In the genomic region with DNA sequence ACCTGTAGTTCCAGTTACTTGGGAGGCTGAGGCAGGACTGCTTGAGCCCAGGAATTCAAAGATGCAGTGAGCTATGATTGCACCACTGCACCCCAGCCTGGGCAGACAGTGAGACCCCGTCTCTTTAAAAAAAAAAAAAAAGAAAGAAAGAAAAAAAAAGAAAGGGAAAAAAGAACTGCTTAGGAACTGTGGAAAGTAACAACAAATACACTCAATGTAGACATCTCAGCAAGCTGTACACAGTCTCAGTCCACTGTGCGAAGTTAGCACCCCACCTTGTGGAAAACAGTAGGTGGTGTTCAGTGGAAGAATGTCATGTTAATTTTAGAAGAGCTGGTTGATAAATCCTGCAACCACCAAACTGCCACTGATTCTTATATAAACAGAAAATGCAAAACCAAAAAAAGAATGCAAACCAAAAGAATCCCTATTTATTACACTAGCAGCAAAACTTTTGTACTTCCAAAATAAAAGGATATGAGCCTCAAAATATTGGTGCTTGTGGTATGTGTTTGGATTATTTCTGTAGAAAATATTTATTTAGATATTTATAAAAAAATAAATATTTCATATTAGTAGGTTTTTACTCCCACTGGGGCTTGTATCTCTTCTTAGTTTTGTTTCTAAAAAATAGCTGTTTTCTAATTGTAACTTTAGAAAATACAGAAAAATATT, we compare ENCODE assay signal across 8 cellular contexts.
DNase-seq lines count a peak whose midpoint lies in the region; ATAC-seq lines count a peak whose summit lies in the region.

No MANE protein-coding gene starts in this region.

- H3K9me3 Mint-ChIP-seq in stimulated activated naive B cell treated with anti-CD40 and anti-IgM and Interleukin-4, amounts not matched to agents 10 μg/mL and 1 μg/mL and 100 μg/mL, for 72 hours: no peaks in the 10 kb centered on the region

- peaks cover 0 to 3% of the 10 kb centered on the region in 2 donors for H3K36me3 Mint-ChIP-seq in stimulated activated naive B cell treated with anti-CD40 and anti-IgM and Interleukin-4, amounts not matched to agents 10 μg/mL and 1 μg/mL and 100 μg/mL, for 72 hours

- H3K4me1 Mint-ChIP-seq in stimulated activated naive B cell treated with anti-CD40 and anti-IgM and Interleukin-4, amounts not matched to agents 10 μg/mL and 1 μg/mL and 100 μg/mL, for 72 hours: no peaks in the 10 kb centered on the region

- H3K4me3 Mint-ChIP-seq in stimulated activated naive B cell treated with anti-CD40 and anti-IgM and Interleukin-4, amounts not matched to agents 10 μg/mL and 1 μg/mL and 100 μg/mL, for 72 hours: no peak overlapping the region

- H3K27ac Mint-ChIP-seq in stimulated activated naive B cell treated with anti-CD40 and anti-IgM and Interleukin-4, amounts not matched to agents 10 μg/mL and 1 μg/mL and 100 μg/mL, for 72 hours: no peak overlapping the region

- DNase-seq in GDM1 (lab: John Stamatoyannopoulos, UW): peak; percentile 17
- peak; percentile 43 for DNase-seq in NCI-H2227 (lab: John Stamatoyannopoulos, UW; ENCODE audit: unreplicated experiment)
- DNase-seq in astrocyte of the hippocampus (ENCODE audit: low read depth, low spot score): peak; percentile 90
- DNase-seq in hippocampal formation (lab: John Stamatoyannopoulos, UW): peak; percentile 39 to 84
- no peak for DNase-seq in stimulated activated naive B cell treated with anti-CD40 and anti-IgM and Interleukin-4, amounts not matched to agents 10 μg/mL and 1 μg/mL and 100 μg/mL, for 72 hours
- DNase-seq in activated CD8-positive, alpha-beta memory T cell treated with anti-CD3 and anti-CD28 coated beads, Interleukin-2, amount 50 U/mL, for 4 hours: no peak
- no peak for DNase-seq in activated gamma-delta T cell treated with Interleukin-2 at 50 U/mL for 16 hours

- H3K27me3 Mint-ChIP-seq in stimulated activated naive B cell treated with anti-CD40 and anti-IgM and Interleukin-4, amounts not matched to agents 10 μg/mL and 1 μg/mL and 100 μg/mL, for 72 hours: no peaks in the 10 kb centered on the region

- ATAC-seq in HG02610 (IDR thresholded peaks at IDR 0.05; ENCODE audit: unreplicated experiment): peak; percentile 46
- peak; percentile 51 to 59 for ATAC-seq in stimulated activated naive B cell treated with anti-CD40 and anti-IgM and Interleukin-4, amounts not matched to agents 10 μg/mL and 1 μg/mL and 100 μg/mL, for 72 hours (replicated peaks)

Comparison
In these comparisons a context has a peak if more than half of its experiments do, and no peak if none do; other contexts are left out.
1. DNase-seq: peak in GDM1 (single experiment), NCI-H2227 (single experiment), astrocyte of the hippocampus (single experiment) and hippocampal formation (2 of 2); none in stimulated activated naive B cell treated with anti-CD40 and anti-IgM and Interleukin-4, amounts not matched to agents 10 μg/mL and 1 μg/mL and 100 μg/mL, for 72 hours (single experiment), activated CD8-positive, alpha-beta memory T cell treated with anti-CD3 and anti-CD28 coated beads, Interleukin-2, amount 50 U/mL, for 4 hours (single experiment) and activated gamma-delta T cell treated with Interleukin-2 at 50 U/mL for 16 hours (single experiment).